Comparison of ENCODE assay signal across 15 cellular contexts in the genomic region with DNA sequence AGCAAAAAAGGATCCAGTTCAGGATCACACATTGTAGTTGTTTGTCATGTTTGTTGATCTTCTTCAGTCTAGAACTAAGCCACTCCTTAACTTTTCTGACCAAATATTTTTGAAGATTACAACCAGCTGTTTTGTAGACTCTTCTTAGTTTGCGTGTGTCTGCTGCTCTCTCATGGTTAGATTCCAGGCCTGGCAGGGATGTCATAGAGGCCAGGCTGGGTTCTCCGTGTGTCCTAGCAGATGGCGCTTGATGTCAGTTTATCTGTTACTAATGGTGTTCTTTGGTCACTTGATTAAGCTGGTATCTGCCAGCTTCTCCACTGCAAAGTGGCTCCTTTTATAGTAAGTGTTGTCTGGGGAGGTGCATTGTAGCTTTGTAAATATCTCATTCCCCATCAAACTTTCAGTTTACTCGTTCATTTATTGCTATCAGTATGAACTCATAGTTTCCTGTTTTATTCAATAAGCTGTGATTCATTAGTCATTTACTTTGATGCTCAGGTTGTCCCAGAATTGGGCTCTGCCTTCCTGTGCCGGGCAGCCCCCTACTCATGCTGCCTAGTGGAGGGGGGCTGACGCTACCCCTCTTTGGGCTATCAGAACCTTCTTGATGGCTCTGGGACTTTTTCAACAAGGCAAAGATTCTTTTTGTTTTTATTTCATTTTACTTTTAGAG. TPM values are rescaled to one million over a fixed set of nuclear protein-coding genes. Genes with fewer than 3 reads are reported as not detected.
DNase-seq lines count a peak whose midpoint lies in the region; ATAC-seq and TF ChIP-seq lines count a peak whose summit lies in the region.
"Had no signal": no experiment of that assay in that cellular context is flagged by ENCODE, and none has a peak within 500 bp of the region (broad histone marks: within the 10 kb centered on the region; RNA-seq: fewer than 3 reads in every experiment).

No MANE protein-coding gene starts in this region.

- no peaks in the 10 kb centered on the region for H3K36me3 Mint-ChIP-seq in activated naive CD4-positive, alpha-beta T cell treated with anti-CD3 and anti-CD28 coated beads for 36 hours (ENCODE audit: low read depth)
- no peaks in the 10 kb centered on the region for H3K36me3 Mint-ChIP-seq in nephron progenitor cell (ENCODE audit: low read depth)

- H3K4me3 Mint-ChIP-seq in activated naive CD4-positive, alpha-beta T cell treated with anti-CD3 and anti-CD28 coated beads for 36 hours, result no peak overlapping the region
- H3K4me3 Mint-ChIP-seq in nephron progenitor cell, result no peak overlapping the region
- H3K4me3 Mint-ChIP-seq: B cell had no signal

- H3K27ac Mint-ChIP-seq in activated naive CD4-positive, alpha-beta T cell treated with anti-CD3 and anti-CD28 coated beads for 36 hours, result peak overlapping the region; percentile 54
- H3K27ac Mint-ChIP-seq in nephron progenitor cell, result no peak overlapping the region
- H3K27ac Mint-ChIP-seq: B cell had no signal

- H3K36me3 ChIP-seq in right atrium auricular region (no peaks in the 10 kb centered on the region), upper lobe of right lung (no peaks in the 10 kb centered on the region)
- H3K36me3 ChIP-seq: adrenal gland, esophagus muscularis mucosa, SJSA1, thyroid gland had no signal

- DNase-seq in activated naive CD4-positive, alpha-beta T cell treated with anti-CD3 and anti-CD28 coated beads for 36 hours, result peak; percentile 63
- DNase-seq in activated naive CD4-positive, alpha-beta T cell treated with Interleukin-2 at 50 U/mL for 16 hours, result no peak
- peak; percentile 58 for DNase-seq in coronary artery (ENCODE audit: low spot score)
- DNase-seq in right atrium auricular region (ENCODE audit: low spot score), result no peak
- DNase-seq in upper lobe of right lung, result no peak
- no peak for DNase-seq in NCI-H510A treated with DMSO at 0.1 percent for 48 hours (lab: John Stamatoyannopoulos, UW)
- DNase-seq in nephron progenitor cell, result no peak
- DNase-seq: DMS53, NCI-H2081 treated with DMSO at 0.1 percent for 48 hours, thyroid gland had no signal

- ATAC-seq in upper lobe of right lung (no peak), HG03175 (IDR thresholded peaks at IDR 0.05; ENCODE audit: unreplicated experiment) (no peak)

- H3K9me3 ChIP-seq in right atrium auricular region (no peaks in the 10 kb centered on the region), upper lobe of right lung (no peaks in the 10 kb centered on the region)
- H3K9me3 ChIP-seq: adrenal gland, esophagus muscularis mucosa, SJSA1, thyroid gland had no signal

- intact Hi-C loops in activated naive CD4-positive, alpha-beta T cell treated with anti-CD3 and anti-CD28 coated beads for 36 hours (cut with micrococcal nuclease), result loop anchor here (2.0 to 5.0 kb wide), 3 partner anchors 35 to 661 kb away; partner anchors contain the start of gene RRM2
- intact Hi-C loops in upper lobe of right lung (cut with DNase I), result no loop called here

- no peak overlapping the region for H3K4me3 ChIP-seq in coronary artery
- H3K4me3 ChIP-seq in right atrium auricular region, result no peak overlapping the region
- no peak overlapping the region for H3K4me3 ChIP-seq in upper lobe of right lung
- H3K4me3 ChIP-seq: adrenal gland, esophagus muscularis mucosa, SJSA1, thyroid gland had no signal

- no peaks in the 10 kb centered on the region for H3K9me3 Mint-ChIP-seq in activated naive CD4-positive, alpha-beta T cell treated with anti-CD3 and anti-CD28 coated beads for 36 hours
- H3K9me3 Mint-ChIP-seq in nephron progenitor cell, result no peaks in the 10 kb centered on the region

- CTCF ChIA-PET in activated naive CD4-positive, alpha-beta T cell treated with anti-CD3 and anti-CD28 coated beads for 36 hours (lab: Charles Lee), result interaction anchor here (2.1 kb wide), 1 partner anchor 9 kb away, joined by 9 read pairs; no protein-coding TSS in a partner anchor

- H3K27me3 Mint-ChIP-seq in activated naive CD4-positive, alpha-beta T cell treated with anti-CD3 and anti-CD28 coated beads for 36 hours (ENCODE audit: low read depth), result no peaks in the 10 kb centered on the region
- peaks cover 12% of the 10 kb centered on the region for H3K27me3 Mint-ChIP-seq in nephron progenitor cell (ENCODE audit: low read depth, poor library complexity)
- H3K27me3 Mint-ChIP-seq: B cell had no signal

- H3K4me1 Mint-ChIP-seq in activated naive CD4-positive, alpha-beta T cell treated with anti-CD3 and anti-CD28 coated beads for 36 hours (ENCODE audit: low read depth), result peaks cover 13% of the 10 kb centered on the region
- H3K4me1 Mint-ChIP-seq in nephron progenitor cell, result peaks cover 8% of the 10 kb centered on the region
- H3K4me1 Mint-ChIP-seq: B cell had no signal

- H3K27ac ChIP-seq in coronary artery (peak overlapping the region in 1 of 2 donors; percentile 38), right atrium auricular region (peak overlapping the region; percentile 62 to 86), upper lobe of right lung (peak overlapping the region; percentile 4)
- H3K27ac ChIP-seq: SJSA1, thyroid gland had no signal

- no peaks in the 10 kb centered on the region for H3K27me3 ChIP-seq in right atrium auricular region
- H3K27me3 ChIP-seq in upper lobe of right lung, result no peaks in the 10 kb centered on the region
- H3K27me3 ChIP-seq: adrenal gland, esophagus muscularis mucosa, SJSA1, thyroid gland had no signal

- H3K4me1 ChIP-seq in right atrium auricular region (peaks cover 0 to 74% of the 10 kb centered on the region in 2 donors), upper lobe of right lung (peaks cover 21% of the 10 kb centered on the region)

- no peak for TF ChIP-seq CTCF in coronary artery (IDR thresholded peaks at IDR 0.05)
- peak in 1 of 2 donors; percentile 29 for TF ChIP-seq CTCF in right atrium auricular region (IDR thresholded peaks at IDR 0.05)
- TF ChIP-seq CTCF in upper lobe of right lung (IDR thresholded peaks at IDR 0.05), result no peak
- no peak for TF ChIP-seq CTCF in nephron progenitor cell (IDR thresholded peaks at IDR 0.05)

RNA-seq across cellular contexts. Expression of gene GRHL1, which starts 42.1 kb away (rescaled TPM):
- under 1 TPM; 0.69 to 0.79 TPM for total RNA-seq in activated naive CD4-positive, alpha-beta T cell treated with anti-CD3 and anti-CD28 coated beads for 36 hours
- total RNA-seq in right atrium auricular region, result 1 to 10 TPM; 1.3 to 3.2 TPM
- 2.7 TPM for total RNA-seq in upper lobe of right lung

RNA-seq across cellular contexts. Expression of gene KLF11, which starts 49.7 kb away (rescaled TPM):
- total RNA-seq in activated naive CD4-positive, alpha-beta T cell treated with anti-CD3 and anti-CD28 coated beads for 36 hours, result 1 to 10 TPM; 3.0 to 3.1 TPM
- total RNA-seq in right atrium auricular region, result 10 to 100 TPM; 18.8 to 30.6 TPM
- total RNA-seq in upper lobe of right lung, result 45.6 TPM

Comparison
In these comparisons a context has a peak if more than half of its experiments do, and no peak if none do; other contexts are left out.
1. DNase-seq: peak in activated naive CD4-positive, alpha-beta T cell treated with anti-CD3 and anti-CD28 coated beads for 36 hours (single experiment) and coronary artery (single experiment); none in activated naive CD4-positive, alpha-beta T cell treated with Interleukin-2 at 50 U/mL for 16 hours (single experiment), right atrium auricular region (single experiment), upper lobe of right lung (single experiment), NCI-H510A treated with DMSO at 0.1 percent for 48 hours (single experiment) and nephron progenitor cell (single experiment).
2. RNA of gene KLF11, which starts 49.7 kb away (total RNA-seq): 45.6 TPM in upper lobe of right lung (single experiment) and 18.8 to 30.6 TPM in right atrium auricular region; 3.0 to 3.1 TPM in activated naive CD4-positive, alpha-beta T cell treated with anti-CD3 and anti-CD28 coated beads for 36 hours; every median in the first group is over 4 times any median in the second.